ENCODE assay signal across 8 cellular contexts in the genomic region with DNA sequence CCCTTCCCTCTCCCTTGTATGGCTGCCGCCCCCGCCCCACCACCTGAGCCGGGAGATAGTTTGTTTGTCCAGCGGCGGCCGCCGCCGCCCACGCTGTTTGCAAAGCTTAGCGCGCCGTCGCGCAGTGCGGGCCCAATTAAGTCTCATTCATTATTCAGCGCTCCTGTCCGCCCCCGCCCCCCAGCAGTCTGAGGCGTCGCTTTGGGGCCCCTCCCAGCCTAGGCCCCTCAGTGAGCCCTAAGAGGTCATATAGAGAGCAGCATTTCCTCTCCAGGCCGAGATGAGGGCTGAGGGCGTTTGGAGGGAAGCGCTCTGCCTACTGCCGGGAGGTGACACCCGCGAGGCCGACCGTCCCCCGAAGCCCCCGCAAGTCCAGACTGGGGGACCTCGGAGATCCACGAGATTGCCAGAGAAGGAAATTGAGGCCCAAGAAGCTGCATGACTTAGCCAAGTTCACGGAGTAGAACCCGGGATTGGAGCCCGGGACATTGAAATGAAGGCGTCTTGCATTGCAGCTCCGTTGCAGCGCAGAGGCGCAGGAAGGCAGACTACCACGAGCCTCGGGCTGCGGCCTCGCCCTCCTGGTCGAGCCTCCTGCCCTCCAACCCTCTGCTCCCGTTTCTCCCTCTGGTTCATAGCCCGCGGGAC. TPM values are rescaled to one million over a fixed set of nuclear protein-coding genes. Genes with fewer than 3 reads are reported as not detected.
DNase-seq lines count a peak whose midpoint lies in the region; ATAC-seq and TF ChIP-seq lines count a peak whose summit lies in the region.

A gene (plus strand): TSS at position 230 of the 648 bp plus-strand sequence. CDS start 1,985 bp downstream, outside the sequence.

- TF ChIP-seq CTCF in OCI-LY3 (IDR thresholded peaks at IDR 0.05; ENCODE audit: low read depth, low read length), result no peak
- TF ChIP-seq CTCF in chondrocyte (IDR thresholded peaks at IDR 0.05), result no peak
- TF ChIP-seq CTCF in vagina (IDR thresholded peaks at IDR 0.05), result no peak

- H3K27me3 Mint-ChIP-seq in activated naive CD4-positive, alpha-beta T cell treated with anti-CD3 and anti-CD28 coated beads for 36 hours (ENCODE audit: low read depth), result peaks cover 56% of the 10 kb centered on the region
- peaks cover 17% of the 10 kb centered on the region for H3K27me3 Mint-ChIP-seq in chondrocyte (ENCODE audit: low read depth)

- no peak within 1 kb of the TSS for H3K27ac Mint-ChIP-seq in activated naive CD4-positive, alpha-beta T cell treated with anti-CD3 and anti-CD28 coated beads for 36 hours
- H3K27ac Mint-ChIP-seq in chondrocyte (ENCODE audit: unreplicated experiment), result no peak within 1 kb of the TSS

- CTCF ChIA-PET in activated naive CD4-positive, alpha-beta T cell treated with anti-CD3 and anti-CD28 coated beads for 36 hours (lab: Charles Lee), result interaction anchor here (0.8 to 8.7 kb wide), 20 partner anchors 9 to 206 kb away, joined by 3 to 97 read pairs (median 7); a partner anchor contains a TSS

- no peak within 1 kb of the TSS for H3K27ac ChIP-seq in OCI-LY3 (ENCODE audit: low read length)
- no peak within 1 kb of the TSS for H3K27ac ChIP-seq in vagina

- H3K4me1 ChIP-seq in OCI-LY3 (ENCODE audit: low read length), result peaks cover 20% of the 10 kb centered on the region
- peaks cover 59% of the 10 kb centered on the region for H3K4me1 ChIP-seq in vagina

- TF ChIP-seq POLR2A in vagina (IDR thresholded peaks at IDR 0.05), result no peak

- no peaks in the 10 kb centered on the region for H4K20me1 ChIP-seq in OCI-LY3 (ENCODE audit: insufficient read depth, low read length)

- H3K36me3 ChIP-seq in OCI-LY3 (replicated peaks; ENCODE audit: low read depth, low read length), result no peaks in the 10 kb centered on the region
- H3K36me3 ChIP-seq in vagina, result no peaks in the 10 kb centered on the region

- ATAC-seq in GM21737 (IDR thresholded peaks at IDR 0.05; ENCODE audit: unreplicated experiment), result no peak

- H3K4me1 Mint-ChIP-seq in activated naive CD4-positive, alpha-beta T cell treated with anti-CD3 and anti-CD28 coated beads for 36 hours (ENCODE audit: low read depth), result peaks cover 42% of the 10 kb centered on the region
- peaks cover 32% of the 10 kb centered on the region for H3K4me1 Mint-ChIP-seq in chondrocyte (ENCODE audit: low read depth)

- H3K9me3 ChIP-seq in OCI-LY3 (ENCODE audit: insufficient read depth, low read length) (no peaks in the 10 kb centered on the region), vagina (no peaks in the 10 kb centered on the region)

- H3K9ac ChIP-seq in OCI-LY3 (ENCODE audit: low read length), result peak within 1 kb of the TSS; percentile 52

- no peaks in the 10 kb centered on the region for H3K36me3 Mint-ChIP-seq in activated naive CD4-positive, alpha-beta T cell treated with anti-CD3 and anti-CD28 coated beads for 36 hours (ENCODE audit: low read depth)
- no peaks in the 10 kb centered on the region for H3K36me3 Mint-ChIP-seq in chondrocyte (ENCODE audit: low read depth)

- no peaks in the 10 kb centered on the region for H3K79me2 ChIP-seq in OCI-LY3 (ENCODE audit: low read length)

- H3K4me3 ChIP-seq in OCI-LY3 (ENCODE audit: low read length) (peak within 1 kb of the TSS; percentile 73), vagina (peak within 1 kb of the TSS; percentile 40 to 43)

- H3K27me3 ChIP-seq in OCI-LY3 (ENCODE audit: low read depth, low read length), result peaks cover 16% of the 10 kb centered on the region
- H3K27me3 ChIP-seq in vagina, result peaks cover 19% of the 10 kb centered on the region

- H3K4me2 ChIP-seq in OCI-LY3 (ENCODE audit: low read length), result peak within 1 kb of the TSS; percentile 78

- H3K9me3 Mint-ChIP-seq in activated naive CD4-positive, alpha-beta T cell treated with anti-CD3 and anti-CD28 coated beads for 36 hours, result no peaks in the 10 kb centered on the region
- H3K9me3 Mint-ChIP-seq in chondrocyte (ENCODE audit: low read depth), result no peaks in the 10 kb centered on the region

- peak within 1 kb of the TSS; percentile 58 for H3K4me3 Mint-ChIP-seq in activated naive CD4-positive, alpha-beta T cell treated with anti-CD3 and anti-CD28 coated beads for 36 hours
- peak within 1 kb of the TSS; percentile 65 for H3K4me3 Mint-ChIP-seq in chondrocyte (ENCODE audit: unreplicated experiment)

- H2AFZ ChIP-seq in OCI-LY3 (ENCODE audit: low read depth, low read length), result peak within 1 kb of the TSS; percentile 88

- intact Hi-C loops in activated naive CD4-positive, alpha-beta T cell treated with anti-CD3 and anti-CD28 coated beads for 36 hours (cut with micrococcal nuclease), result loop anchor here (1.0 to 10.0 kb wide), 3 partner anchors 20 to 372 kb away; a partner anchor contains a TSS
- intact Hi-C loops in vagina (cut with DNase I), result no loop called here

- peak; percentile 43 for DNase-seq in activated naive CD4-positive, alpha-beta T cell treated with anti-CD3 and anti-CD28 coated beads for 36 hours
- DNase-seq in activated naive CD4-positive, alpha-beta T cell treated with anti-CD3 and anti-CD28 coated beads, Interleukin-2, amount 50 U/mL, for 16 hours, result no peak
- DNase-seq in chondrocyte (ENCODE audit: low spot score) (no peak), mucosa of gallbladder (ENCODE audit: low spot score) (no peak), vagina (ENCODE audit: extremely low spot score in 2 of 2) (no peak), NCI-H1105 treated with DMSO at 0.1 percent for 48 hours (lab: John Stamatoyannopoulos, UW) (no peak)

RNA-seq across cellular contexts. Expression of the gene that starts here (rescaled TPM):
- not detected for total RNA-seq in activated naive CD4-positive, alpha-beta T cell treated with anti-CD3 and anti-CD28 coated beads for 36 hours
- total RNA-seq in chondrocyte (0.36 to 1.1 TPM (median 0.50 TPM) in 3 replicates), mucosa of gallbladder (73.7 TPM), vagina (3.7 TPM)

Comparison
In these comparisons a context has a peak if more than half of its experiments do, and no peak if none do; other contexts are left out.
1. RNA of the gene that starts here (total RNA-seq): 73.7 TPM in mucosa of gallbladder (single experiment); 3.7 TPM in vagina (single experiment), 0.36 to 1.1 TPM in chondrocyte and not detected in activated naive CD4-positive, alpha-beta T cell treated with anti-CD3 and anti-CD28 coated beads for 36 hours; every median in the first group is over 10 times any median in the second.
2. Peak in DNase-seq in activated naive CD4-positive, alpha-beta T cell treated with anti-CD3 and anti-CD28 coated beads for 36 hours; RNA of the gene not detected or under 1 TPM.